In genomic region chr17:29181226-29181625, GRCh38 we compare ENCODE assay signal across 15 cellular contexts. TPM values are rescaled to one million over a fixed set of nuclear protein-coding genes. Genes with fewer than 3 reads are reported as not detected.
DNase-seq lines count a peak whose midpoint lies in the region; ATAC-seq and TF ChIP-seq lines count a peak whose summit lies in the region.
"Had no signal": no experiment of that assay in that cellular context is flagged by ENCODE, and none has a peak within 500 bp of the region (broad histone marks: within the 10 kb centered on the region; RNA-seq: fewer than 3 reads in every experiment).

No MANE protein-coding gene starts in this region.

- ATAC-seq in Right ventricle myocardium superior (ENCODE audit: poor library complexity): no peak
- ATAC-seq in upper lobe of right lung: no peak
- ATAC-seq in HG03457 (IDR thresholded peaks at IDR 0.05; ENCODE audit: unreplicated experiment): no peak
- ATAC-seq in GM18858 (IDR thresholded peaks at IDR 0.05; ENCODE audit: unreplicated experiment): no peak
- no peak for ATAC-seq in GM18502 (IDR thresholded peaks at IDR 0.05; ENCODE audit: poor library complexity, unreplicated experiment)

- no peaks in the 10 kb centered on the region for H3K9me3 ChIP-seq in upper lobe of right lung

- no peaks in the 10 kb centered on the region for H3K36me3 Mint-ChIP-seq in neural crest cell (ENCODE audit: low read depth)
- H3K36me3 Mint-ChIP-seq: activated CD8-positive, alpha-beta memory T cell treated with anti-CD3 and anti-CD28 coated beads, Interleukin-2, amount 10 ng/mL, durations not matched to agents 7 days and 5 days; activated naive CD8-positive, alpha-beta T cell treated with anti-CD3 and anti-CD28 coated beads, Interleukin-2, amount 10 ng/mL, durations not matched to agents 7 days and 5 days; natural killer cell had no signal

- H3K9me3 Mint-ChIP-seq in neural crest cell: peaks cover 6% of the 10 kb centered on the region
- H3K9me3 Mint-ChIP-seq: activated naive CD8-positive, alpha-beta T cell treated with anti-CD3 and anti-CD28 coated beads, Interleukin-2, amount 10 ng/mL, durations not matched to agents 7 days and 5 days; natural killer cell had no signal

- intact Hi-C loops in cardiac septum (cut with DNase I): no loop called here
- intact Hi-C loops in Right ventricle myocardium superior (cut with DNase I): loop anchor here (5.0 kb wide), 1 partner anchor 34 kb away; no protein-coding TSS in a partner anchor
- intact Hi-C loops in upper lobe of right lung (cut with DNase I): no loop called here

- no peaks in the 10 kb centered on the region for H3K27me3 Mint-ChIP-seq in neural crest cell (ENCODE audit: low read depth)

- H3K4me3 ChIP-seq in coronary artery (no peak overlapping the region), upper lobe of right lung (no peak overlapping the region)

- DNase-seq in cardiac septum (ENCODE audit: low spot score) (peak; percentile 54), Right ventricle myocardium superior (no peak), coronary artery (ENCODE audit: low spot score) (peak; percentile 53), neural crest cell (ENCODE audit: low read depth, low spot score) (no peak), upper lobe of right lung (no peak)
- DNase-seq: ACHN; activated CD8-positive, alpha-beta memory T cell treated with anti-CD3 and anti-CD28 coated beads, Interleukin-2, amount 10 ng/mL, durations not matched to agents 7 days and 5 days; activated naive CD8-positive, alpha-beta T cell treated with anti-CD3 and anti-CD28 coated beads, Interleukin-2, amount 10 ng/mL, durations not matched to agents 7 days and 5 days; natural killer cell; NCI-H1417 treated with DMSO at 0.1 percent for 48 hours; NCI-H526; SIG-M5 had no signal

- H3K27ac ChIP-seq in coronary artery (peak overlapping the region in 1 of 2 donors; percentile 89), upper lobe of right lung (peak overlapping the region; percentile 89)

- H3K4me1 ChIP-seq in upper lobe of right lung: peaks cover 35% of the 10 kb centered on the region

- TF ChIP-seq CTCF in coronary artery (IDR thresholded peaks at IDR 0.05) (no peak), neural crest cell (conservative IDR thresholded peaks at IDR 0.05) (no peak), upper lobe of right lung (IDR thresholded peaks at IDR 0.05) (no peak)

- no peaks in the 10 kb centered on the region for H3K36me3 ChIP-seq in upper lobe of right lung

- peaks cover 35% of the 10 kb centered on the region for H3K4me1 Mint-ChIP-seq in neural crest cell

- no peak overlapping the region for H3K27ac Mint-ChIP-seq in neural crest cell (ENCODE audit: unreplicated experiment)
- H3K27ac Mint-ChIP-seq: activated CD8-positive, alpha-beta memory T cell treated with anti-CD3 and anti-CD28 coated beads, Interleukin-2, amount 10 ng/mL, durations not matched to agents 7 days and 5 days; activated naive CD8-positive, alpha-beta T cell treated with anti-CD3 and anti-CD28 coated beads, Interleukin-2, amount 10 ng/mL, durations not matched to agents 7 days and 5 days had no signal

- H3K27me3 ChIP-seq in upper lobe of right lung: no peaks in the 10 kb centered on the region

- H3K4me3 Mint-ChIP-seq in neural crest cell: peak overlapping the region; percentile 85

RNA-seq across cellular contexts. Expression of gene MYO18A, which starts 1.0 kb away (rescaled TPM):
- total RNA-seq in cardiac septum (317 TPM), Right ventricle myocardium superior (393 TPM), neural crest cell (43.1 and 48.2 TPM in 2 replicates), upper lobe of right lung (51.0 TPM)

Comparison
In these comparisons a context has a peak if more than half of its experiments do, and no peak if none do; other contexts are left out.
1. DNase-seq: peak in cardiac septum (single experiment) and coronary artery (single experiment); none in Right ventricle myocardium superior (single experiment), neural crest cell (single experiment) and upper lobe of right lung (single experiment).